1 cellular context compared by ENCODE assay signal in genomic region chr17:50079334-50080095, GRCh38.
A peak's percentile ranks its signal among the peaks of the same experiment; 100 is the strongest.
TF ChIP-seq lines count a peak whose summit lies in the region.

No MANE protein-coding gene starts in this region.

TF ChIP-seq in K562, 482 proteins besides CTCF, POLR2A, EP300 and RAD21 (continued from another document and continues in another):
- TF ChIP-seq HES1 (IDR thresholded peaks at IDR 0.05; ENCODE audit: low read depth), result no peak
- TF ChIP-seq MED1 (CRISPR knock-in tag; IDR thresholded peaks at IDR 0.05; ENCODE audit: borderline replicate concordance), result no peak
- no peak for TF ChIP-seq ID3 (CRISPR knock-in tag; IDR thresholded peaks at IDR 0.05)
- TF ChIP-seq ID3 (tag; IDR thresholded peaks at IDR 0.05), result no peak
- TF ChIP-seq ZNF318 (IDR thresholded peaks at IDR 0.05; ENCODE audit: borderline replicate concordance in 1 of 2, low read depth in 1 of 2), result no peak
- no peak for TF ChIP-seq ILF3 (IDR thresholded peaks at IDR 0.05; ENCODE audit: borderline replicate concordance)
- TF ChIP-seq FOXP4 (CRISPR knock-in tag; IDR thresholded peaks at IDR 0.05; ENCODE audit: borderline replicate concordance), result no peak
- no peak for TF ChIP-seq RBFOX2 (IDR thresholded peaks at IDR 0.05; ENCODE audit: low read depth, low read length)
- peak; percentile 62; the same call in 1 of the 2 replicates for TF ChIP-seq MYNN (IDR thresholded peaks at IDR 0.05)
- no peak for TF ChIP-seq MYNN (CRISPR knock-in tag; IDR thresholded peaks at IDR 0.05)
- peak; percentile 33; the same call in 1 of the 2 replicates for TF ChIP-seq VEZF1 (CRISPR knock-in tag; IDR thresholded peaks at IDR 0.05)
- TF ChIP-seq ZNF79 (CRISPR knock-in tag; IDR thresholded peaks at IDR 0.05; ENCODE audit: low read depth), result no peak
- no peak for TF ChIP-seq MECOM (CRISPR knock-in tag; IDR thresholded peaks at IDR 0.05)
- TF ChIP-seq ZNF766 (CRISPR knock-in tag; conservative IDR thresholded peaks at IDR 0.05), result no peak
- no peak for TF ChIP-seq MXI1 (IDR thresholded peaks at IDR 0.05; ENCODE audit: low read depth, low read length)
- TF ChIP-seq POLR2AphosphoS5 (IDR thresholded peaks at IDR 0.05; ENCODE audit: control insufficient read depth, insufficient read depth, low read depth, low read length), result no peak
- TF ChIP-seq CC2D1A (IDR thresholded peaks at IDR 0.05), result peak; percentile 21; the same call in 1 of the 2 replicates
- TF ChIP-seq DPF2 (IDR thresholded peaks at IDR 0.05), result no peak
- no peak for TF ChIP-seq IFI16 (CRISPR knock-in tag; IDR thresholded peaks at IDR 0.05)
- no peak for TF ChIP-seq SMARCA5 (IDR thresholded peaks at IDR 0.05)
- no peak for TF ChIP-seq FOXP1 (CRISPR knock-in tag; IDR thresholded peaks at IDR 0.05)
- TF ChIP-seq XRCC3 (IDR thresholded peaks at IDR 0.05), result no peak
- 0 out of 2 replicates have a peak, but pooled peaks have one; percentile 24 for TF ChIP-seq HCFC1 (IDR thresholded peaks at IDR 0.05; ENCODE audit: low read depth, low read length)
- 0 out of 4 replicates have a peak, but pooled peaks have one; percentile 6 to 16 for TF ChIP-seq RCOR1 (IDR thresholded peaks at IDR 0.05; ENCODE audit: borderline replicate concordance in 1 of 2, low read depth in 2 of 2, low read length in 2 of 2)
- TF ChIP-seq ZBTB40 (IDR thresholded peaks at IDR 0.05), result no peak
- no peak for TF ChIP-seq ZBTB40 (CRISPR knock-in tag; IDR thresholded peaks at IDR 0.05)
- TF ChIP-seq LCOR (CRISPR knock-in tag; IDR thresholded peaks at IDR 0.05), result no peak
- TF ChIP-seq ZNF354B (CRISPR knock-in tag; IDR thresholded peaks at IDR 0.05), result no peak
- TF ChIP-seq GATAD2A (IDR thresholded peaks at IDR 0.05), result no peak
- peak; percentile 9 for TF ChIP-seq ZFP36 (IDR thresholded peaks at IDR 0.05; ENCODE audit: low read depth, low read length, partially characterized antibody)
- TF ChIP-seq ZNF655 (CRISPR knock-in tag; IDR thresholded peaks at IDR 0.05), result no peak
- no peak for TF ChIP-seq SMARCE1 (IDR thresholded peaks at IDR 0.05)
- no peak for TF ChIP-seq CXXC5 (CRISPR knock-in tag; IDR thresholded peaks at IDR 0.05)
- peak; percentile 94 for TF ChIP-seq XRCC5 (IDR thresholded peaks at IDR 0.05; ENCODE audit: low read depth, low read length)
- no peak for TF ChIP-seq ATF7 (IDR thresholded peaks at IDR 0.05)
- no peak for TF ChIP-seq C11orf30 (IDR thresholded peaks at IDR 0.05; ENCODE audit: low read depth)
- no peak for TF ChIP-seq GATAD2B (IDR thresholded peaks at IDR 0.05; ENCODE audit: borderline replicate concordance)
- TF ChIP-seq SMARCC2 (IDR thresholded peaks at IDR 0.05; ENCODE audit: low read depth), result no peak
- peak; percentile 16 for TF ChIP-seq SMAD1 (IDR thresholded peaks at IDR 0.05; ENCODE audit: low read depth, low read length, partially characterized antibody)
